In the genomic region with DNA sequence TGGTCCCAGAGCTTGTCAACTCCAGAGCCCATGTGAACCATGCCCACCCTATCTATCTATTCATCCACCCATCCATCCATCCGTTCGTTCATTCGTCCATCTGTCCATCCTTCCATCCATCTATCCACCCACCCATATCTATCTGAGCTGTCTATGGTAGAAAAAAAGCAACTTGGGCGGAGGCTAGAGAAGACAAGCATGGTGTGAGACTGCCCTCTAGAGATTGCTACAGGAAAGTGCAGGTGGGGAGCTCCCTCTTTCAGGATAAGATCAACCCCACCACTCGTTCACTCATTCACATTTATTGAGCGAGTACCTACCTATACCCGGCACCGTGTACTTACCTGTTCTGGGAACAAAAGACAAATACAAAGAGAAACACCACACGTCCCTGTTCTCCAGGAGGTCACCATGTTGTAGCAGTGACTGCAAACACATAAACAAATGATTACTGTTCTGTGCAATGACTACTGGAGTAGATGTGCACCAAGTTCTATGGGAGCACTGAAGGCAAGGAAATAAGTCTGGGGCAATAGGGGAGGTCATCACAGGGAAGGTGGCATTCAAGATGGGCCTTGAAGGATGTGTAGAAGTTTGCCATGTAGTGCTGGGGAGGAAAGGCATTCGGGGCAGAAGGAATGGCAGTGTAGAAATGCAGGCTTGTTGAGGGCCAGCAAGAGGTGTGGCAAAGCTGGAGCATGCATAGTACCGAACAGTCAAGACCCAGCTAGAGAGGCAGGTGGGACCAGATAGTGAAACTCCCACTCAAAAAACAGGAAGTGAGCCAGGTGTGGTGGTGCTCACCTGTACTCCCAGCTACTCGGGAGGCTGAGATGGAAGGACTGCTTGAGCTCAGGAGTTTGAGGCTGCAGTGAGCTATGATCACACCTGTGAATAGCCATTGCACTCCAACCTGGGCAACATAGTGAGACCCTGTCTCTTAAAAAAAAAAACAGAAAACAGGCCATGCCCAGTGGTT, we compare ENCODE assay signal across 8 cellular contexts. TPM values are rescaled to one million over a fixed set of nuclear protein-coding genes. Genes with fewer than 3 reads are reported as not detected.
DNase-seq lines count a peak whose midpoint lies in the region; ATAC-seq, FAIRE-seq and TF ChIP-seq lines count a peak whose summit lies in the region.

No MANE protein-coding gene starts in this region.

- DNase-seq in AG09319 (ENCODE audit: extremely low read depth, low read depth) (peak; percentile 15), H54 (ENCODE audit: insufficient read length, low spot score) (peak; percentile 80), NCI-H2171 treated with DMSO at 0.1 percent for 48 hours (lab: John Stamatoyannopoulos, UW) (peak; percentile 75), UCSD-AML1 (lab: John Stamatoyannopoulos, UW; ENCODE audit: unreplicated experiment) (peak; percentile 19), MCF 10A (ENCODE audit: unreplicated experiment) (peak; percentile 78), inferior parietal cortex (ENCODE audit: extremely low spot score) (peak; percentile 71)
- peak; percentile 47 to 54 for DNase-seq in stimulated activated CD4-positive, alpha-beta T cell treated with anti-CD3 and anti-CD28 coated beads, Interleukin-2, amount 100 ng/mL, for 24 hours

- TF ChIP-seq POLR2A in H54 (IDR thresholded peaks at IDR 0.05; ENCODE audit: low read depth, low read length), result no peak

- CTCF ChIA-PET in MCF 10A (lab: Yijun Ruan, JAX), result interaction anchor here (0.5 to 5.8 kb wide), 66 partner anchors 8 to 831 kb away, joined by 3 to 89 read pairs (median 4); a partner anchor contains a TSS

- BruUV-seq in MCF 10A (replicated peaks; lab: Mats Ljungman, UMichigan), result no TSS peak

- no peak overlapping the region for H3K27ac Mint-ChIP-seq in MCF 10A (ENCODE audit: low read depth, unreplicated experiment)

- intact Hi-C loops in MCF 10A (cut with micrococcal nuclease), result loop anchor here (1.0 to 2.0 kb wide), 6 partner anchors 65 to 208 kb away; no protein-coding TSS in a partner anchor

- H3K9me3 Mint-ChIP-seq in MCF 10A (ENCODE audit: unreplicated experiment), result no peaks in the 10 kb centered on the region

- H3K27me3 Mint-ChIP-seq in MCF 10A (ENCODE audit: insufficient read depth, unreplicated experiment), result no peaks in the 10 kb centered on the region

- no peaks in the 10 kb centered on the region for H3K4me1 Mint-ChIP-seq in MCF 10A (ENCODE audit: insufficient read depth, unreplicated experiment)

- TF ChIP-seq CTCF in AG09319 (IDR thresholded peaks at IDR 0.05; ENCODE audit: low read depth, low read length) (peak; percentile 96), MCF 10A (IDR thresholded peaks at IDR 0.05; ENCODE audit: unreplicated experiment) (peak; percentile 83)

- no peak for ATAC-seq in GM19452 (IDR thresholded peaks at IDR 0.05; ENCODE audit: unreplicated experiment)

- FAIRE-seq in H54 (lab: Jason Lieb, UNC), result no peak

- no peaks in the 10 kb centered on the region for H3K36me3 Mint-ChIP-seq in MCF 10A (ENCODE audit: insufficient read depth, unreplicated experiment)

- POLR2A ChIA-PET in MCF 10A (lab: Yijun Ruan, JAX), result interaction anchor here (0.6 to 1.4 kb wide), 8 partner anchors 13 to 201 kb away, joined by 3 to 7 read pairs (median 4); a partner anchor contains a TSS

- H3K4me3 Mint-ChIP-seq in MCF 10A (ENCODE audit: unreplicated experiment), result no peak overlapping the region

RNA-seq across cellular contexts. Expression of a gene that starts 13.4 kb away (rescaled TPM):
- 149 and 150 TPM in 2 replicates for total RNA-seq in MCF 10A (2022)

RNA-seq across cellular contexts. Expression of a gene that starts 29.0 kb away (rescaled TPM):
- 106 and 115 TPM in 2 replicates for total RNA-seq in MCF 10A (2022)

RNA-seq across cellular contexts. Expression of a gene that starts 48.4 kb away (rescaled TPM):
- total RNA-seq in MCF 10A (2022), result 96.1 and 113 TPM in 2 replicates

Comparison
In these comparisons a context has a peak if more than half of its experiments do, and no peak if none do; other contexts are left out.
1. DNase-seq: peak in every context shown above with its lines; median percentile 80 in H54; 78 in MCF 10A; 75 in NCI-H2171 treated with DMSO at 0.1 percent for 48 hours; 71 in inferior parietal cortex; 50 in stimulated activated CD4-positive, alpha-beta T cell treated with anti-CD3 and anti-CD28 coated beads, Interleukin-2, amount 100 ng/mL, for 24 hours; 19 in UCSD-AML1; 15 in AG09319.